ENCODE assay signal across 10 cellular contexts in the genomic region with DNA sequence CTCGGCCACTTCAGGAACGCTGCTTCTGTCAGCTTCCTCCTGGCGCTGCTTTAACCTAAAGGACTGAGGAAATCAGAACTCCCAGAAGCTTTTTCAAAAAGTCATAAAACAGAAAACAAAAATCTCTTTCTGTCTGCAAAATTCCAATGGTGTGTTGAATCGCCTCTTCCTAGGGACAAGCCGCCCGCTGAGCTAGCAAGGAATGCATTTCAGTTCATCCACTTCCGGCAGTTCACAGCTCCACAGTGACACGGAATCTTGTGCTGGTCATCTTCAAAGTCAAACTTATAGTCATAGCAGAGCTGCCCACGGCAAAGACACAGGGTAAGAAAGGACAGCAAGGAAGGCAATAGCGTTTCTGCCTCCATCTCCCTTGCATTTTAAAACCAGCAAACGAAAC.
DNase-seq lines count a peak whose midpoint lies in the region; ATAC-seq lines count a peak whose summit lies in the region.
"Had no signal": no experiment of that assay in that cellular context is flagged by ENCODE, and none has a peak within 500 bp of the region (broad histone marks: within the 10 kb centered on the region; RNA-seq: fewer than 3 reads in every experiment).

No MANE protein-coding gene starts in this region.

- H3K9me3 ChIP-seq in right cardiac atrium (ENCODE audit: control insufficient read depth, low read length), result no peaks in the 10 kb centered on the region
- H3K9me3 ChIP-seq: right lobe of liver had no signal

- no peak overlapping the region for H3K4me3 Mint-ChIP-seq in activated T-helper 1 cell treated with anti-CD3 and anti-CD28 coated beads, Interleukin-12 subunit alpha, Interleukin-12 subunit beta, Interleukin-2, Interleukin-4 antibody, amounts not matched to agents 30 ng/mL and 10 ng/mL and 1 ng/mL, durations not matched to agents 14 hours and 24 hours and 36 hours

- intact Hi-C loops in right cardiac atrium (cut with DNase I), result no loop called here
- intact Hi-C loops in activated T-helper 1 cell treated with anti-CD3 and anti-CD28 coated beads, Interleukin-12 subunit alpha, Interleukin-12 subunit beta, Interleukin-2, Interleukin-4 antibody, amounts not matched to agents 30 ng/mL and 10 ng/mL and 1 ng/mL, durations not matched to agents 14 hours and 24 hours and 36 hours (cut with micrococcal nuclease), result no loop called here

- H3K27me3 Mint-ChIP-seq in activated T-helper 1 cell treated with anti-CD3 and anti-CD28 coated beads, Interleukin-12 subunit alpha, Interleukin-12 subunit beta, Interleukin-2, Interleukin-4 antibody, amounts not matched to agents 30 ng/mL and 10 ng/mL and 1 ng/mL, durations not matched to agents 14 hours and 24 hours and 36 hours (ENCODE audit: insufficient read depth), result no peaks in the 10 kb centered on the region

- 42% methylated on average over 11 of the region's 11 CpGs for WGBS in right cardiac atrium

- H3K27me3 ChIP-seq in right cardiac atrium (ENCODE audit: control insufficient read depth, insufficient read depth), result no peaks in the 10 kb centered on the region
- H3K27me3 ChIP-seq: right lobe of liver had no signal

- peaks cover 14% of the 10 kb centered on the region for H3K36me3 Mint-ChIP-seq in activated T-helper 1 cell treated with anti-CD3 and anti-CD28 coated beads, Interleukin-12 subunit alpha, Interleukin-12 subunit beta, Interleukin-2, Interleukin-4 antibody, amounts not matched to agents 30 ng/mL and 10 ng/mL and 1 ng/mL, durations not matched to agents 14 hours and 24 hours and 36 hours (ENCODE audit: low read depth)

- DNase-seq in ELR (ENCODE audit: low read depth), result peak; percentile 65
- DNase-seq in brain pericyte (ENCODE audit: low read depth, low spot score), result peak; percentile 13
- DNase-seq in right cardiac atrium, result peak in 1 of 3 donors; percentile 57
- DNase-seq in skeletal muscle cell (ENCODE audit: low read depth), result peak; percentile 22
- DNase-seq in effector CD4-positive, alpha-beta T cell, result no peak
- no peak for DNase-seq in NCI-H128 (lab: John Stamatoyannopoulos, UW; ENCODE audit: unreplicated experiment)
- no peak for DNase-seq in NCI-H446 treated with DMSO at 0.1 percent for 48 hours (lab: John Stamatoyannopoulos, UW)
- DNase-seq in activated T-helper 1 cell treated with anti-CD3 and anti-CD28 coated beads, Interleukin-12 subunit alpha, Interleukin-12 subunit beta, Interleukin-2, Interleukin-4 antibody, amounts not matched to agents 30 ng/mL and 10 ng/mL and 1 ng/mL, durations not matched to agents 14 hours and 24 hours and 36 hours (ENCODE audit: low spot score), result no peak
- DNase-seq: right lobe of liver, SW 1271 had no signal

- H3K27ac Mint-ChIP-seq in activated T-helper 1 cell treated with anti-CD3 and anti-CD28 coated beads, Interleukin-12 subunit alpha, Interleukin-12 subunit beta, Interleukin-2, Interleukin-4 antibody, amounts not matched to agents 30 ng/mL and 10 ng/mL and 1 ng/mL, durations not matched to agents 14 hours and 24 hours and 36 hours, result no peak overlapping the region

- no peak overlapping the region for H3K4me3 ChIP-seq in right cardiac atrium (ENCODE audit: low read length)
- H3K4me3 ChIP-seq in skeletal muscle cell (ENCODE audit: low read depth, low read length), result no peak overlapping the region
- H3K4me3 ChIP-seq: right lobe of liver had no signal

- H3K27ac ChIP-seq in right cardiac atrium (ENCODE audit: low read length), result peak overlapping the region; percentile 75
- H3K27ac ChIP-seq: right lobe of liver had no signal

- H3K4me1 ChIP-seq in right cardiac atrium (ENCODE audit: control insufficient read depth, insufficient read depth, low read length), result peaks cover 5% of the 10 kb centered on the region

- ATAC-seq in right cardiac atrium, result peak; percentile 59 to 74

- no peaks in the 10 kb centered on the region for H3K4me1 Mint-ChIP-seq in activated T-helper 1 cell treated with anti-CD3 and anti-CD28 coated beads, Interleukin-12 subunit alpha, Interleukin-12 subunit beta, Interleukin-2, Interleukin-4 antibody, amounts not matched to agents 30 ng/mL and 10 ng/mL and 1 ng/mL, durations not matched to agents 14 hours and 24 hours and 36 hours (ENCODE audit: low read depth)

- H3K9me3 Mint-ChIP-seq in activated T-helper 1 cell treated with anti-CD3 and anti-CD28 coated beads, Interleukin-12 subunit alpha, Interleukin-12 subunit beta, Interleukin-2, Interleukin-4 antibody, amounts not matched to agents 30 ng/mL and 10 ng/mL and 1 ng/mL, durations not matched to agents 14 hours and 24 hours and 36 hours, result no peaks in the 10 kb centered on the region

Comparison
In these comparisons a context has a peak if more than half of its experiments do, and no peak if none do; other contexts are left out.
1. DNase-seq: peak in ELR (single experiment), brain pericyte (single experiment) and skeletal muscle cell (single experiment); none in effector CD4-positive, alpha-beta T cell (single experiment), NCI-H128 (single experiment), NCI-H446 treated with DMSO at 0.1 percent for 48 hours (single experiment) and activated T-helper 1 cell treated with anti-CD3 and anti-CD28 coated beads, Interleukin-12 subunit alpha, Interleukin-12 subunit beta, Interleukin-2, Interleukin-4 antibody, amounts not matched to agents 30 ng/mL and 10 ng/mL and 1 ng/mL, durations not matched to agents 14 hours and 24 hours and 36 hours (single experiment).